Comparison of ENCODE assay signal across 1 cellular context in genomic region chr18:55322176-55322735, GRCh38.
TF ChIP-seq lines count a peak whose summit lies in the region.

No MANE protein-coding gene starts in this region.

TF ChIP-seq in HEK293, 187 proteins besides CTCF, POLR2A, EP300 and RAD21 (continued from another document):
- TF ChIP-seq, protein P1, sequence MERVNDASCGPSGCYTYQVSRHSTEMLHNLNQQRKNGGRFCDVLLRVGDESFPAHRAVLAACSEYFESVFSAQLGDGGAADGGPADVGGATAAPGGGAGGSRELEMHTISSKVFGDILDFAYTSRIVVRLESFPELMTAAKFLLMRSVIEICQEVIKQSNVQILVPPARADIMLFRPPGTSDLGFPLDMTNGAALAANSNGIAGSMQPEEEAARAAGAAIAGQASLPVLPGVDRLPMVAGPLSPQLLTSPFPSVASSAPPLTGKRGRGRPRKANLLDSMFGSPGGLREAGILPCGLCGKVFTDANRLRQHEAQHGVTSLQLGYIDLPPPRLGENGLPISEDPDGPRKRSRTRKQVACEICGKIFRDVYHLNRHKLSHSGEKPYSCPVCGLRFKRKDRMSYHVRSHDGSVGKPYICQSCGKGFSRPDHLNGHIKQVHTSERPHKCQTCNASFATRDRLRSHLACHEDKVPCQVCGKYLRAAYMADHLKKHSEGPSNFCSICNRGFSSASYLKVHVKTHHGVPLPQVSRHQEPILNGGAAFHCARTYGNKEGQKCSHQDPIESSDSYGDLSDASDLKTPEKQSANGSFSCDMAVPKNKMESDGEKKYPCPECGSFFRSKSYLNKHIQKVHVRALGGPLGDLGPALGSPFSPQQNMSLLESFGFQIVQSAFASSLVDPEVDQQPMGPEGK (tag by site-specific recombination; IDR thresholded peaks at IDR 0.05), result peak; percentile 73
- TF ChIP-seq REST (tag by site-specific recombination; IDR thresholded peaks at IDR 0.05) (peak; percentile 73), ZNF398 (tag by site-specific recombination; IDR thresholded peaks at IDR 0.05) (peak; percentile 94), SP3 (tag by site-specific recombination; IDR thresholded peaks at IDR 0.05) (peak; percentile 65)
